15 cellular contexts compared by ENCODE assay signal in the genomic region with DNA sequence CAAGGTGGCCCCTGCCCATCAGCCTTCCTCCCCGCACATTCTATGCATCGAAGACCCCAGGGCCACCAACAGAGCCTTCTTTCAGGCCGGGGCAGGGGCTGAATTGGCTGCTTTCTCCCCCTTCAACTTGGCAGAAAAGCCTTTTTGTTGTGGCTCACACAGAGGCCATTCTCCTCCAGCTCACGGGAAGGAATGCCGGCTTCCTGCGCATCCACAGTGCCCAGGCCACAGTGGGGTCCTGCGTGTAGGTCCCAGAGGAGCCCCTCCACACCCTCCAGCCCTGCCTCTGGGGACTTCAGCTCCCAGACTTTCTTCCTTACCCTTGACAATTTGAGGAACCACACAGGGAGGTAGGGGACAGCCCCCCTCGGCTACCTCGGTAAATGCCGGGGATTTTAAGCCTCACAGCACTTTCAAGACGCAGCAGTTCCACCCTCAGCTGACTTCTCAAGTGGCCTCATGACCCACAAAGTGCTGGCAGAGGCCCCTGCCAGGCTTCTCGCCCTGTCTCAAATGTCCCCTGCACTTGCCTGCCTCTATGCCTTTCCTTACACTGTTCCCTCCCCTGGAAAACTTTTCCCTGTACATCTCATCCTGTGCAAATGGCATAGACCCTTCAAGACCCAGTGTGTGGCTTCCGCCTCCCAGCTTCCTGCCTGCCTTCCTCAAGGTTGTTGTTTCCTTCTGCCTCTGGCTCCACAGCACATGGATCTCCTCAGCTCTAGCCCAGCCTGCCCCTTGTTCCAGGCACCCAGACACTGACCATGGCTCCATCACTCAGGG. TPM values are rescaled to one million over a fixed set of nuclear protein-coding genes. Genes with fewer than 3 reads are reported as not detected.
DNase-seq lines count a peak whose midpoint lies in the region; ATAC-seq and TF ChIP-seq lines count a peak whose summit lies in the region.
"Had no signal": no experiment of that assay in that cellular context is flagged by ENCODE, and none has a peak within 500 bp of the region (broad histone marks: within the 10 kb centered on the region; RNA-seq: fewer than 3 reads in every experiment).

No MANE protein-coding gene starts in this region.

- H3K27me3 Mint-ChIP-seq in natural killer cell (ENCODE audit: low read depth in 2 of 2) = peaks cover 0 to 3% of the 10 kb centered on the region in 2 donors

- peak; percentile 60 for DNase-seq in DMS79 treated with DMSO at 0.1 percent for 48 hours (lab: John Stamatoyannopoulos, UW)
- peak; percentile 47 for DNase-seq in H7
- DNase-seq in foreskin melanocyte = peak; percentile 48
- peak; percentile 73 for DNase-seq in osteoblast (ENCODE audit: insufficient read length, low spot score, missing footprints)
- DNase-seq in DMS 273 treated with DMSO at 0.1 percent for 48 hours (lab: John Stamatoyannopoulos, UW) = no peak
- no peak for DNase-seq in natural killer cell
- DNase-seq: CD8-positive, alpha-beta T cell; EL; MG63; NCI-H1105; NCI-H1694 treated with DMSO at 0.1 percent for 48 hours; NCI-H446; SHP77 treated with DMSO at 0.1 percent for 48 hours had no signal

- H3K36me3 ChIP-seq in H7 (replicated peaks; ENCODE audit: control insufficient read depth, insufficient read depth, low read length) = peaks cover 5% of the 10 kb centered on the region
- H3K36me3 ChIP-seq in osteoblast (ENCODE audit: insufficient read depth, low read length) = no peaks in the 10 kb centered on the region
- H3K36me3 ChIP-seq: MG63 had no signal

- H3K79me2 ChIP-seq in osteoblast (ENCODE audit: insufficient read depth, low read length) = no peaks in the 10 kb centered on the region

- no peak overlapping the region for H3K27ac ChIP-seq in osteoblast (ENCODE audit: low read depth, low read length)

- H3K4me1 ChIP-seq in osteoblast (ENCODE audit: insufficient read depth, low read length) = no peaks in the 10 kb centered on the region

- intact Hi-C loops in natural killer cell (cut with micrococcal nuclease) = no loop called here

- H3K36me3 Mint-ChIP-seq in natural killer cell = no peaks in the 10 kb centered on the region
- H3K36me3 Mint-ChIP-seq: CD8-positive, alpha-beta T cell had no signal

- no peak for TF ChIP-seq CTCF in osteoblast (IDR thresholded peaks at IDR 0.05; ENCODE audit: extremely low read depth, low read depth, low read length)
- TF ChIP-seq CTCF in natural killer cell (IDR thresholded peaks at IDR 0.05) = no peak

- H3K4me2 ChIP-seq in osteoblast (ENCODE audit: insufficient read depth, low read length) = no peak overlapping the region

- H3K27ac Mint-ChIP-seq in natural killer cell = no peak overlapping the region
- H3K27ac Mint-ChIP-seq: CD8-positive, alpha-beta T cell had no signal

- H3K9me3 ChIP-seq in osteoblast (ENCODE audit: low read depth, low read length) = no peaks in the 10 kb centered on the region
- H3K9me3 ChIP-seq: MG63 had no signal

- ATAC-seq in HG03039 (IDR thresholded peaks at IDR 0.05; ENCODE audit: unreplicated experiment) (no peak), natural killer cell (no peak)
- ATAC-seq: CD8-positive, alpha-beta T cell; Panc1 had no signal

- no peaks in the 10 kb centered on the region for H3K27me3 ChIP-seq in H7 (ENCODE audit: control insufficient read depth, insufficient read depth, low read length)
- no peaks in the 10 kb centered on the region for H3K27me3 ChIP-seq in osteoblast (ENCODE audit: insufficient read depth, low read length)
- H3K27me3 ChIP-seq: MG63 had no signal

- H4K20me1 ChIP-seq in osteoblast (ENCODE audit: insufficient read depth, low read length) = no peaks in the 10 kb centered on the region

- H3K9me3 Mint-ChIP-seq in natural killer cell = no peaks in the 10 kb centered on the region
- H3K9me3 Mint-ChIP-seq: CD8-positive, alpha-beta T cell had no signal

- H3K4me3 Mint-ChIP-seq in natural killer cell = no peak overlapping the region
- H3K4me3 Mint-ChIP-seq: CD8-positive, alpha-beta T cell had no signal

- H3K4me1 Mint-ChIP-seq in natural killer cell = no peaks in the 10 kb centered on the region

- no peak overlapping the region for H3K4me3 ChIP-seq in H7 (ENCODE audit: insufficient read depth, low read depth, low read length)
- H3K4me3 ChIP-seq in osteoblast (ENCODE audit: insufficient read depth, low read length) = no peak overlapping the region
- H3K4me3 ChIP-seq: MG63 had no signal

- H2AFZ ChIP-seq in osteoblast (ENCODE audit: low read length) = no peak overlapping the region

RNA-seq across cellular contexts. Expression of a gene that starts 23.6 kb away (rescaled TPM):
- total RNA-seq in H7 (2014; rRNA removed; shearing (Covaris generic)) = 58.2 and 60.7 TPM in 2 replicates
- total RNA-seq in osteoblast (7.7 and 9.4 TPM in 2 replicates), natural killer cell (under 1 TPM; 0.23 to 0.27 (median 0.24) TPM)

RNA-seq across cellular contexts. Expression of a gene that starts 47.9 kb away (rescaled TPM):
- 20.0 and 23.9 TPM in 2 replicates for total RNA-seq in H7 (2014; rRNA removed; shearing (Covaris generic))
- 17.7 and 19.2 TPM in 2 replicates for total RNA-seq in osteoblast
- total RNA-seq in natural killer cell = 10 to 100 TPM; 64.7 to 86.0 (median 84.8) TPM

RNA-seq across cellular contexts. Expression of a gene that starts 48.6 kb away (rescaled TPM):
- 3.1 and 3.4 TPM in 2 replicates for total RNA-seq in H7 (2014; rRNA removed; shearing (Covaris generic))
- total RNA-seq in osteoblast (4.3 and 5.6 TPM in 2 replicates), natural killer cell (10 to 100 TPM; 15.9 to 31.3 (median 29.3) TPM)

Comparison
In these comparisons a context has a peak if more than half of its experiments do, and no peak if none do; other contexts are left out.
1. DNase-seq: peak in DMS79 treated with DMSO at 0.1 percent for 48 hours (single experiment), H7 (single experiment), foreskin melanocyte (single experiment) and osteoblast (single experiment); none in DMS 273 treated with DMSO at 0.1 percent for 48 hours (single experiment) and natural killer cell (single experiment).